ENCODE assay signal across 26 cellular contexts in genomic region chr4:41763741-41764140, GRCh38. TPM values are rescaled to one million over a fixed set of nuclear protein-coding genes. Genes with fewer than 3 reads are reported as not detected.
"Had no signal": no experiment of that assay in that cellular context is flagged by ENCODE, and none has a peak within 500 bp of the region (broad histone marks: within the 10 kb centered on the region; RNA-seq: fewer than 3 reads in every experiment).

No MANE protein-coding gene starts in this region.

- H3K9ac ChIP-seq: KMS-11, SK-N-SH had no signal

- H3K4me1 Mint-ChIP-seq: activated naive CD8-positive, alpha-beta T cell treated with anti-CD3 and anti-CD28 coated beads, Interleukin-2, amount 10 ng/mL, durations not matched to agents 7 days and 5 days had no signal

- H3K4me1 ChIP-seq: adrenal gland had no signal

- H3K9me3 ChIP-seq: adrenal gland, SK-N-SH had no signal

- H3K4me3 ChIP-seq: adrenal gland had no signal

- H3K27ac Mint-ChIP-seq: activated CD8-positive, alpha-beta T cell treated with anti-CD3 and anti-CD28 coated beads for 36 hours; activated naive CD8-positive, alpha-beta T cell treated with anti-CD3 and anti-CD28 coated beads, Interleukin-2, amount 10 ng/mL, durations not matched to agents 7 days and 5 days; activated T-cell treated with anti-CD3 and anti-CD28 coated beads, Interleukin-2, amount 50 U/mL, for 72 hours; activated T-helper 2 cell treated with anti-CD3 and anti-CD28 coated beads, Interferon-gamma antibody, Interleukin-2, Interleukin-4, amounts not matched to agents 10 μg/mL and 5 μg/mL and 100 μg/mL, durations not matched to agents 14 hours and 24 hours and 36 hours; T-helper 1 cell treated with Interleukin-12 subunit alpha and Interleukin-12 subunit beta and Interleukin-4 antibody, amounts not matched to agents 30 μg/mL and 1 μg/mL, for 36 hours had no signal

- DNase-seq: activated CD4-positive, alpha-beta T cell treated with anti-CD3 and anti-CD28 coated beads for 4 hours; activated CD8-positive, alpha-beta memory T cell treated with anti-CD3 and anti-CD28 coated beads, Interleukin-2, amount 50 U/mL, for 4 hours; activated CD8-positive, alpha-beta T cell treated with anti-CD3 and anti-CD28 coated beads for 36 hours; activated gamma-delta T cell treated with Interleukin-2 at 50 U/mL for 16 hours; activated naive CD4-positive, alpha-beta T cell treated with anti-CD3 and anti-CD28 coated beads, Interleukin-2, amount 50 U/mL, for 16 hours; activated naive CD8-positive, alpha-beta T cell treated with anti-CD3 and anti-CD28 coated beads, Interleukin-2, amount 10 ng/mL, durations not matched to agents 7 days and 5 days; activated T-cell treated with anti-CD3 and anti-CD28 coated beads, Interleukin-2, amount 50 U/mL, for 72 hours; adrenal gland; anterior cingulate cortex; caudate nucleus; NCI-H1105 treated with DMSO at 0.1 percent for 48 hours; NCI-H146; NCI-H187 treated with DMSO at 0.1 percent for 48 hours; NCI-H2081 treated with DMSO at 0.1 percent for 48 hours; NCI-H2171 treated with DMSO at 0.1 percent for 48 hours; NCI-H226; NCI-H526; NCI-H774; NK-92 treated with Interleukin-12 subunit alpha and Interleukin-12 subunit beta, amount 100 ng/mL, for 24 hours; SHP77 treated with DMSO at 0.1 percent for 48 hours; SK-N-SH had no signal

- H3K4me3 Mint-ChIP-seq: activated CD8-positive, alpha-beta T cell treated with anti-CD3 and anti-CD28 coated beads for 36 hours; activated naive CD8-positive, alpha-beta T cell treated with anti-CD3 and anti-CD28 coated beads, Interleukin-2, amount 10 ng/mL, durations not matched to agents 7 days and 5 days; activated T-cell treated with anti-CD3 and anti-CD28 coated beads, Interleukin-2, amount 50 U/mL, for 72 hours; T-helper 1 cell treated with Interleukin-12 subunit alpha and Interleukin-12 subunit beta and Interleukin-4 antibody, amounts not matched to agents 30 μg/mL and 1 μg/mL, for 36 hours had no signal

- H3K27ac ChIP-seq: adrenal gland, KMS-11 had no signal

- H3K36me3 Mint-ChIP-seq: activated naive CD8-positive, alpha-beta T cell treated with anti-CD3 and anti-CD28 coated beads, Interleukin-2, amount 10 ng/mL, durations not matched to agents 7 days and 5 days had no signal

- H3K9me3 Mint-ChIP-seq: activated CD8-positive, alpha-beta T cell treated with anti-CD3 and anti-CD28 coated beads for 36 hours; activated naive CD8-positive, alpha-beta T cell treated with anti-CD3 and anti-CD28 coated beads, Interleukin-2, amount 10 ng/mL, durations not matched to agents 7 days and 5 days; activated T-cell treated with anti-CD3 and anti-CD28 coated beads, Interleukin-2, amount 50 U/mL, for 72 hours; activated T-helper 2 cell treated with anti-CD3 and anti-CD28 coated beads, Interferon-gamma antibody, Interleukin-2, Interleukin-4, amounts not matched to agents 10 μg/mL and 5 μg/mL and 100 μg/mL, durations not matched to agents 14 hours and 24 hours and 36 hours; T-helper 1 cell treated with Interleukin-12 subunit alpha and Interleukin-12 subunit beta and Interleukin-4 antibody, amounts not matched to agents 30 μg/mL and 1 μg/mL, for 36 hours had no signal

- H3K36me3 ChIP-seq: adrenal gland had no signal

- FAIRE-seq: RCC 7860 had no signal

RNA-seq across cellular contexts. Expression of gene PHOX2B, which starts 15.2 kb away (rescaled TPM):
- total RNA-seq: activated CD8-positive, alpha-beta T cell treated with anti-CD3 and anti-CD28 coated beads for 36 hours; activated naive CD8-positive, alpha-beta T cell treated with anti-CD3 and anti-CD28 coated beads, Interleukin-2, amount 10 ng/mL, durations not matched to agents 7 days and 5 days; activated T-cell treated with anti-CD3 and anti-CD28 coated beads, Interleukin-2, amount 50 U/mL, for 72 hours; activated T-helper 2 cell treated with anti-CD3 and anti-CD28 coated beads, Interferon-gamma antibody, Interleukin-2, Interleukin-4, amounts not matched to agents 10 μg/mL and 5 μg/mL and 100 μg/mL, durations not matched to agents 14 hours and 24 hours and 36 hours; NCI-H460 had no signal
